In genomic region chr5:96483878-96484277, GRCh38 we compare ENCODE assay signal across 10 cellular contexts. TPM values are rescaled to one million over a fixed set of nuclear protein-coding genes. Genes with fewer than 3 reads are reported as not detected.
A peak's percentile ranks its signal among the peaks of the same experiment; 100 is the strongest.
DNase-seq lines count a peak whose midpoint lies in the region; ATAC-seq, FAIRE-seq and TF ChIP-seq lines count a peak whose summit lies in the region.
"Had no signal": no experiment of that assay in that cellular context is flagged by ENCODE, and none has a peak within 500 bp of the region (broad histone marks: within the 10 kb centered on the region; RNA-seq: fewer than 3 reads in every experiment).

No MANE protein-coding gene starts in this region.

- no peak overlapping the region for H3K4me3 ChIP-seq in A549
- no peak overlapping the region for H3K4me3 ChIP-seq in fibroblast of mammary gland (ENCODE audit: control insufficient read depth, low read depth, low read length)

- no peak for TF ChIP-seq EP300 in A549 (IDR thresholded peaks at IDR 0.05)

- no peaks in the 10 kb centered on the region for H3K9me3 ChIP-seq in A549

- TF ChIP-seq CTCF in A549 (IDR thresholded peaks at IDR 0.05) (no peak), fibroblast of mammary gland (conservative IDR thresholded peaks at IDR 0.05; ENCODE audit: control insufficient read depth, insufficient read depth, low read depth, low read length) (no peak), D721Med (IDR thresholded peaks at IDR 0.05; ENCODE audit: insufficient read depth, missing control alignments) (no peak)

- no peaks in the 10 kb centered on the region for H3K4me1 Mint-ChIP-seq in stimulated activated naive B cell treated with anti-CD40 and anti-IgM and Interleukin-4, amounts not matched to agents 10 μg/mL and 1 μg/mL and 100 μg/mL, for 72 hours
- H3K4me1 Mint-ChIP-seq: activated naive CD4-positive, alpha-beta T cell treated with anti-CD3 and anti-CD28 coated beads, Interleukin-2, amount 50 U/mL, for 24 hours had no signal

- POLR2A ChIA-PET in A549 (lab: Yijun Ruan, JAX) = no interaction called here

- H3K27ac Mint-ChIP-seq in stimulated activated naive B cell treated with anti-CD40 and anti-IgM and Interleukin-4, amounts not matched to agents 10 μg/mL and 1 μg/mL and 100 μg/mL, for 72 hours = no peak overlapping the region
- H3K27ac Mint-ChIP-seq: activated naive CD4-positive, alpha-beta T cell treated with anti-CD3 and anti-CD28 coated beads, Interleukin-2, amount 50 U/mL, for 24 hours had no signal

- H3K36me3 Mint-ChIP-seq in stimulated activated naive B cell treated with anti-CD40 and anti-IgM and Interleukin-4, amounts not matched to agents 10 μg/mL and 1 μg/mL and 100 μg/mL, for 72 hours = no peaks in the 10 kb centered on the region
- H3K36me3 Mint-ChIP-seq: activated naive CD4-positive, alpha-beta T cell treated with anti-CD3 and anti-CD28 coated beads, Interleukin-2, amount 50 U/mL, for 24 hours had no signal

- WGBS in A549 (ENCODE audit: missing lambda C conversion rate) = 14% methylated on average over 2 of the region's 2 CpGs

- no peak overlapping the region for H3K4me2 ChIP-seq in A549

- H3K4me1 ChIP-seq in A549 = peaks cover 10% of the 10 kb centered on the region; the same call in 1 of the 3 replicates

- no peak overlapping the region for H3K27ac ChIP-seq in A549

- no peak for TF ChIP-seq RAD21 in A549 (conservative IDR thresholded peaks at IDR 0.05 in 1 of 2, IDR thresholded peaks at IDR 0.05 in 1 of 2)

- peak; percentile 50 to 73; a peak in 4 of 6 replicates for ATAC-seq in A549
- no peak for ATAC-seq in stimulated activated naive B cell treated with anti-CD40 and anti-IgM and Interleukin-4, amounts not matched to agents 10 μg/mL and 1 μg/mL and 100 μg/mL, for 72 hours (replicated peaks)

- H3K4me3 Mint-ChIP-seq in stimulated activated naive B cell treated with anti-CD40 and anti-IgM and Interleukin-4, amounts not matched to agents 10 μg/mL and 1 μg/mL and 100 μg/mL, for 72 hours = no peak overlapping the region
- H3K4me3 Mint-ChIP-seq: activated naive CD4-positive, alpha-beta T cell treated with anti-CD3 and anti-CD28 coated beads, Interleukin-2, amount 50 U/mL, for 24 hours had no signal

- H3K9me3 Mint-ChIP-seq in stimulated activated naive B cell treated with anti-CD40 and anti-IgM and Interleukin-4, amounts not matched to agents 10 μg/mL and 1 μg/mL and 100 μg/mL, for 72 hours = no peaks in the 10 kb centered on the region
- H3K9me3 Mint-ChIP-seq: activated naive CD4-positive, alpha-beta T cell treated with anti-CD3 and anti-CD28 coated beads, Interleukin-2, amount 50 U/mL, for 24 hours had no signal

- no peak for TF ChIP-seq POLR2A in A549 (IDR thresholded peaks at IDR 0.05; ENCODE audit: low read length)

- peaks cover 0 to 4% of the 10 kb centered on the region in 2 donors for H3K27me3 Mint-ChIP-seq in stimulated activated naive B cell treated with anti-CD40 and anti-IgM and Interleukin-4, amounts not matched to agents 10 μg/mL and 1 μg/mL and 100 μg/mL, for 72 hours

- CTCF ChIA-PET in A549 (lab: Yijun Ruan, JAX) = interaction anchor here (0.9 to 1.9 kb wide), 4 partner anchors 36 to 139 kb away, joined by 3 to 7 read pairs (median 4); no protein-coding TSS in a partner anchor

- FAIRE-seq in A549 (lab: Jason Lieb, UNC) = no peak
- peak; percentile 31 for FAIRE-seq in GM18507 (lab: Jason Lieb, UNC)
- FAIRE-seq in D721Med (lab: Jason Lieb, UNC) = no peak

- DNase-seq in A549 (ENCODE audit: low read depth in 1 of 2, low spot score in 1 of 2) (peak in 1 of 2 experiments; percentile 42), GM18507 (ENCODE audit: extremely low spot score, insufficient read length, low read depth) (no peak), RPMI7951 (ENCODE audit: low read depth) (peak; percentile 36), fibroblast of mammary gland (ENCODE audit: low read depth) (peak; percentile 60), NCI-H128 (lab: John Stamatoyannopoulos, UW; ENCODE audit: unreplicated experiment) (no peak), anterior cingulate cortex (lab: John Stamatoyannopoulos, UW) (no peak), D721Med (ENCODE audit: insufficient read length, low spot score) (no peak)
- DNase-seq in stimulated activated naive B cell treated with anti-CD40 and anti-IgM and Interleukin-4, amounts not matched to agents 10 μg/mL and 1 μg/mL and 100 μg/mL, for 72 hours = no peak
- DNase-seq: SW 1271 had no signal

TF ChIP-seq in A549, 52 proteins besides CTCF, POLR2A, EP300 and RAD21:
- no peak for TF ChIP-seq HOXA7 (CRISPR knock-in tag; IDR thresholded peaks at IDR 0.05)
- no peak for TF ChIP-seq POLR2AphosphoS2 (conservative IDR thresholded peaks at IDR 0.05; ENCODE audit: low read length)
- TF ChIP-seq CHD2 (IDR thresholded peaks at IDR 0.05; ENCODE audit: low read length, partially characterized antibody) = no peak
- peak; percentile 84 for TF ChIP-seq EHMT2 (IDR thresholded peaks at IDR 0.05; ENCODE audit: low read depth)
- no peak for TF ChIP-seq PBX3 (IDR thresholded peaks at IDR 0.05)
- TF ChIP-seq MAX (IDR thresholded peaks at IDR 0.05) = no peak
- no peak for TF ChIP-seq HOXB13 (CRISPR knock-in tag; IDR thresholded peaks at IDR 0.05; ENCODE audit: low read depth)
- TF ChIP-seq CHD4 (IDR thresholded peaks at IDR 0.05; ENCODE audit: borderline replicate concordance) = no peak
- TF ChIP-seq EHF (CRISPR knock-in tag; IDR thresholded peaks at IDR 0.05) = no peak
- no peak for TF ChIP-seq ELK1 (IDR thresholded peaks at IDR 0.05; ENCODE audit: low read depth, low read length)
- TF ChIP-seq HES2 (IDR thresholded peaks at IDR 0.05) = no peak
- TF ChIP-seq TP53 (CRISPR knock-in tag; IDR thresholded peaks at IDR 0.05) = no peak
- peak; percentile 94 for TF ChIP-seq REST (IDR thresholded peaks at IDR 0.05)
- TF ChIP-seq BHLHE40 (IDR thresholded peaks at IDR 0.05; ENCODE audit: low read depth, low read length) = no peak
- no peak for TF ChIP-seq HEYL (CRISPR knock-in tag; IDR thresholded peaks at IDR 0.05)
- no peak for TF ChIP-seq ZC3H11A (IDR thresholded peaks at IDR 0.05)

RNA-seq across cellular contexts. Expression of gene PCSK1, which starts 50.8 kb away (rescaled TPM):
- polyA plus RNA-seq in A549 (2011; rRNA removed) = 0.13 and 0.17 TPM in 2 replicates
- 0.01 and 0.04 TPM in 2 replicates for polyA plus RNA-seq in A549 (2012; cell fraction: cytosol; rRNA removed)
- polyA plus RNA-seq in A549 (2012; cell fraction: nucleus; rRNA removed) = 0.01 TPM in 2 replicates
- 0.14 to 0.18 TPM (median 0.16 TPM) in 3 replicates for polyA plus RNA-seq in A549 (2017; fragmentation: RNase III; extraction: RNeasy Plus Mini Kit Qiagen cat#74134 plus additional on column Dnase treatment)
- 0.17 and 0.19 TPM in 2 replicates for polyA minus RNA-seq in A549 (2011; rRNA and poly(A)+ RNA removed)
- 4.6 TPM in 2 replicates for total RNA-seq in RPMI7951 (2014; rRNA removed; shearing (Covaris generic))

Comparison
In these comparisons a context has a peak if more than half of its experiments do, and no peak if none do; other contexts are left out.
1. ATAC-seq: peak in A549 (2 of 2); none in stimulated activated naive B cell treated with anti-CD40 and anti-IgM and Interleukin-4, amounts not matched to agents 10 μg/mL and 1 μg/mL and 100 μg/mL, for 72 hours (0 of 2).
2. DNase-seq: peak in RPMI7951 (single experiment) and fibroblast of mammary gland (single experiment); none in GM18507 (single experiment), stimulated activated naive B cell treated with anti-CD40 and anti-IgM and Interleukin-4, amounts not matched to agents 10 μg/mL and 1 μg/mL and 100 μg/mL, for 72 hours (single experiment), NCI-H128 (single experiment), anterior cingulate cortex (0 of 58) and D721Med (single experiment).